ENCODE assay signal across 13 cellular contexts in genomic region chr3:186938716-186939115, GRCh38. TPM values are rescaled to one million over a fixed set of nuclear protein-coding genes. Genes with fewer than 3 reads are reported as not detected.
A peak's percentile ranks its signal among the peaks of the same experiment; 100 is the strongest.
DNase-seq lines count a peak whose midpoint lies in the region; ATAC-seq and TF ChIP-seq lines count a peak whose summit lies in the region.
"Had no signal": no experiment of that assay in that cellular context is flagged by ENCODE, and none has a peak within 500 bp of the region (broad histone marks: within the 10 kb centered on the region; RNA-seq: fewer than 3 reads in every experiment).

No MANE protein-coding gene starts in this region.

- H3K4me1 ChIP-seq in endodermal cell (ENCODE audit: control insufficient read depth, insufficient read depth, low read length): peaks cover 3% of the 10 kb centered on the region

- TF ChIP-seq CTCF in endodermal cell (conservative IDR thresholded peaks at IDR 0.05) (no peak), type B pancreatic cell (conservative IDR thresholded peaks at IDR 0.05) (no peak)

- no peak overlapping the region for H3K4me3 ChIP-seq in endodermal cell (ENCODE audit: low read length)
- H3K4me3 ChIP-seq: GM23248, SJCRH30 had no signal

- peaks cover 43% of the 10 kb centered on the region for H3K4me1 Mint-ChIP-seq in activated naive CD8-positive, alpha-beta T cell (ENCODE audit: low read depth)
- H3K4me1 Mint-ChIP-seq in activated naive CD8-positive, alpha-beta T cell treated with anti-CD3 and anti-CD28 coated beads for 36 hours: peaks cover 19% of the 10 kb centered on the region
- H3K4me1 Mint-ChIP-seq in endodermal cell: peaks cover 36% of the 10 kb centered on the region
- H3K4me1 Mint-ChIP-seq in memory B cell: peaks cover 50% of the 10 kb centered on the region
- peaks cover 13% of the 10 kb centered on the region for H3K4me1 Mint-ChIP-seq in type B pancreatic cell (ENCODE audit: unreplicated experiment)

- WGBS in endodermal cell (ENCODE audit: insufficient coverage in 1 of 2, insufficient read length in 1 of 2), 2 experiments: 90 to 99% methylated on average over 6 of the region's 6 CpGs

- H3K27ac ChIP-seq in endodermal cell (ENCODE audit: low read depth, low read length): no peak overlapping the region
- H3K27ac ChIP-seq: epithelial cell of prostate, GM23248, SJCRH30 had no signal

- no peaks in the 10 kb centered on the region for H3K9me3 Mint-ChIP-seq in activated naive CD8-positive, alpha-beta T cell (ENCODE audit: low read depth)
- H3K9me3 Mint-ChIP-seq in activated naive CD8-positive, alpha-beta T cell treated with anti-CD3 and anti-CD28 coated beads for 36 hours: peaks cover 3% of the 10 kb centered on the region
- H3K9me3 Mint-ChIP-seq in endodermal cell: peaks cover 2% of the 10 kb centered on the region
- no peaks in the 10 kb centered on the region for H3K9me3 Mint-ChIP-seq in memory B cell
- H3K9me3 Mint-ChIP-seq in type B pancreatic cell: no peaks in the 10 kb centered on the region

- peak overlapping the region; percentile 59 for H3K27ac Mint-ChIP-seq in activated naive CD8-positive, alpha-beta T cell
- H3K27ac Mint-ChIP-seq in activated naive CD8-positive, alpha-beta T cell treated with anti-CD3 and anti-CD28 coated beads for 36 hours: no peak overlapping the region
- peak overlapping the region; percentile 13 for H3K27ac Mint-ChIP-seq in endodermal cell
- H3K27ac Mint-ChIP-seq in memory B cell: peak overlapping the region; percentile 80
- H3K27ac Mint-ChIP-seq in type B pancreatic cell: no peak overlapping the region

- ATAC-seq in memory B cell (ENCODE audit: low read depth): no peak

- DNase-seq in activated naive CD8-positive, alpha-beta T cell treated with anti-CD3 and anti-CD28 coated beads for 36 hours: no peak
- DNase-seq in endodermal cell (peak; percentile 31), memory B cell (ENCODE audit: low spot score in 2 of 2) (no peak), type B pancreatic cell (ENCODE audit: extremely low spot score, unreplicated experiment) (no peak), NCI-H1105 treated with DMSO at 0.1 percent for 48 hours (lab: John Stamatoyannopoulos, UW) (no peak), glomerular visceral epithelial cell (ENCODE audit: extremely low spot score) (no peak)
- DNase-seq in stimulated activated CD4-positive, alpha-beta T cell treated with anti-CD3 and anti-CD28 coated beads, Interleukin-15, amount 100 ng/mL, for 24 hours: no peak
- DNase-seq: activated T-cell treated with anti-CD3 and anti-CD28 coated beads, Interleukin-2, amount 50 U/mL, for 48 hours; DMS 273 treated with DMSO at 0.1 percent for 48 hours; GM23248; SJCRH30 had no signal

- peaks cover 9% of the 10 kb centered on the region for H3K36me3 Mint-ChIP-seq in activated naive CD8-positive, alpha-beta T cell
- H3K36me3 Mint-ChIP-seq in activated naive CD8-positive, alpha-beta T cell treated with anti-CD3 and anti-CD28 coated beads for 36 hours: peaks cover 31% of the 10 kb centered on the region
- H3K36me3 Mint-ChIP-seq in endodermal cell (ENCODE audit: low read depth) (peaks cover 40% of the 10 kb centered on the region), memory B cell (peaks cover 38% of the 10 kb centered on the region), type B pancreatic cell (peaks cover 25% of the 10 kb centered on the region)

- no peaks in the 10 kb centered on the region for H3K9me3 ChIP-seq in endodermal cell (ENCODE audit: control insufficient read depth, low read length)
- H3K9me3 ChIP-seq: SJCRH30 had no signal

- no peak overlapping the region for H3K9ac ChIP-seq in endodermal cell (ENCODE audit: extremely low read depth, low read length, poor library complexity, severe bottlenecking)
- H3K9ac ChIP-seq: GM23248 had no signal

- no peak overlapping the region for H3K4me3 Mint-ChIP-seq in activated naive CD8-positive, alpha-beta T cell
- no peak overlapping the region for H3K4me3 Mint-ChIP-seq in activated naive CD8-positive, alpha-beta T cell treated with anti-CD3 and anti-CD28 coated beads for 36 hours
- H3K4me3 Mint-ChIP-seq in endodermal cell (no peak overlapping the region), memory B cell (no peak overlapping the region), type B pancreatic cell (peak overlapping the region; percentile 44)

- peaks cover 30% of the 10 kb centered on the region for H3K36me3 ChIP-seq in endodermal cell (ENCODE audit: control insufficient read depth, insufficient read depth, low read length)
- H3K36me3 ChIP-seq: SJCRH30 had no signal

- H3K27me3 ChIP-seq in endodermal cell (ENCODE audit: control insufficient read depth, insufficient read depth, low read length, poor library complexity, severe bottlenecking): no peaks in the 10 kb centered on the region
- H3K27me3 ChIP-seq: SJCRH30 had no signal

- H3K27me3 Mint-ChIP-seq in activated naive CD8-positive, alpha-beta T cell: no peaks in the 10 kb centered on the region
- H3K27me3 Mint-ChIP-seq in activated naive CD8-positive, alpha-beta T cell treated with anti-CD3 and anti-CD28 coated beads for 36 hours: no peaks in the 10 kb centered on the region
- H3K27me3 Mint-ChIP-seq in endodermal cell (ENCODE audit: insufficient read depth) (no peaks in the 10 kb centered on the region), memory B cell (no peaks in the 10 kb centered on the region), type B pancreatic cell (no peaks in the 10 kb centered on the region)

RNA-seq across cellular contexts. Expression of gene ST6GAL1, which starts 8.4 kb away (rescaled TPM):
- total RNA-seq in activated naive CD8-positive, alpha-beta T cell treated with anti-CD3 and anti-CD28 coated beads for 36 hours: 10 to 100 TPM; 97.4 to 98.8 TPM
- 10 to 100 TPM; 79.3 to 82.4 TPM for total RNA-seq in endodermal cell
- polyA plus RNA-seq in endodermal cell (2013, experiment 1 of 2): 49.8 TPM
- 50.2 TPM for polyA plus RNA-seq in endodermal cell (2013, experiment 2 of 2)
- 22.3 and 51.8 TPM in 2 replicates for total RNA-seq in type B pancreatic cell (ENCODE audit: low replicate concordance)
- total RNA-seq: GM23248 had no signal

Comparison
In these comparisons a context has a peak if more than half of its experiments do, and no peak if none do; other contexts are left out.
1. H3K27ac Mint-ChIP-seq: peak in activated naive CD8-positive, alpha-beta T cell (single experiment), endodermal cell (single experiment) and memory B cell (single experiment); none in activated naive CD8-positive, alpha-beta T cell treated with anti-CD3 and anti-CD28 coated beads for 36 hours (single experiment) and type B pancreatic cell (single experiment).